ENCODE assay signal across 1 cellular context in genomic region chr14:49767473-49768300, GRCh38.
A peak's percentile ranks its signal among the peaks of the same experiment; 100 is the strongest.
TF ChIP-seq lines count a peak whose summit lies in the region.

KLHDC2 (plus strand) TSS chr14:49768153; CDS start chr14:49768469, 316 bp downstream.

TF ChIP-seq in HepG2, 621 proteins besides CTCF, POLR2A, EP300 and RAD21 (continued from another document and continues in another):
- TF ChIP-seq KMT2B (CRISPR knock-in tag; IDR thresholded peaks at IDR 0.05): peak; percentile 71
- TF ChIP-seq ZNF414 (CRISPR knock-in tag; IDR thresholded peaks at IDR 0.05): peak; percentile 80; the same call in 1 of the 2 replicates
- TF ChIP-seq, protein P1, sequence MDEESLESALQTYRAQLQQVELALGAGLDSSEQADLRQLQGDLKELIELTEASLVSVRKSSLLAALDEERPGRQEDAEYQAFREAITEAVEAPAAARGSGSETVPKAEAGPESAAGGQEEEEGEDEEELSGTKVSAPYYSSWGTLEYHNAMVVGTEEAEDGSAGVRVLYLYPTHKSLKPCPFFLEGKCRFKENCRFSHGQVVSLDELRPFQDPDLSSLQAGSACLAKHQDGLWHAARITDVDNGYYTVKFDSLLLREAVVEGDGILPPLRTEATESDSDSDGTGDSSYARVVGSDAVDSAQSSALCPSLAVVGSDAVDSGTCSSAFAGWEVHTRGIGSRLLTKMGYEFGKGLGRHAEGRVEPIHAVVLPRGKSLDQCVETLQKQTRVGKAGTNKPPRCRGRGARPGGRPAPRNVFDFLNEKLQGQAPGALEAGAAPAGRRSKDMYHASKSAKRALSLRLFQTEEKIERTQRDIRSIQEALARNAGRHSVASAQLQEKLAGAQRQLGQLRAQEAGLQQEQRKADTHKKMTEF (CRISPR knock-in tag; IDR thresholded peaks at IDR 0.05): peak; percentile 38; the same call in 1 of the 2 replicates
- TF ChIP-seq BRD4 (CRISPR knock-in tag; IDR thresholded peaks at IDR 0.05): no peak
- peak; percentile 95 for TF ChIP-seq SPEN (CRISPR knock-in tag; IDR thresholded peaks at IDR 0.05; ENCODE audit: low read depth)
- peak; percentile 65; the same call in 1 of the 2 replicates for TF ChIP-seq SALL2 (CRISPR knock-in tag; IDR thresholded peaks at IDR 0.05)
- TF ChIP-seq DMAP1 (CRISPR knock-in tag; IDR thresholded peaks at IDR 0.05): peak; percentile 74
- TF ChIP-seq, protein P2, sequence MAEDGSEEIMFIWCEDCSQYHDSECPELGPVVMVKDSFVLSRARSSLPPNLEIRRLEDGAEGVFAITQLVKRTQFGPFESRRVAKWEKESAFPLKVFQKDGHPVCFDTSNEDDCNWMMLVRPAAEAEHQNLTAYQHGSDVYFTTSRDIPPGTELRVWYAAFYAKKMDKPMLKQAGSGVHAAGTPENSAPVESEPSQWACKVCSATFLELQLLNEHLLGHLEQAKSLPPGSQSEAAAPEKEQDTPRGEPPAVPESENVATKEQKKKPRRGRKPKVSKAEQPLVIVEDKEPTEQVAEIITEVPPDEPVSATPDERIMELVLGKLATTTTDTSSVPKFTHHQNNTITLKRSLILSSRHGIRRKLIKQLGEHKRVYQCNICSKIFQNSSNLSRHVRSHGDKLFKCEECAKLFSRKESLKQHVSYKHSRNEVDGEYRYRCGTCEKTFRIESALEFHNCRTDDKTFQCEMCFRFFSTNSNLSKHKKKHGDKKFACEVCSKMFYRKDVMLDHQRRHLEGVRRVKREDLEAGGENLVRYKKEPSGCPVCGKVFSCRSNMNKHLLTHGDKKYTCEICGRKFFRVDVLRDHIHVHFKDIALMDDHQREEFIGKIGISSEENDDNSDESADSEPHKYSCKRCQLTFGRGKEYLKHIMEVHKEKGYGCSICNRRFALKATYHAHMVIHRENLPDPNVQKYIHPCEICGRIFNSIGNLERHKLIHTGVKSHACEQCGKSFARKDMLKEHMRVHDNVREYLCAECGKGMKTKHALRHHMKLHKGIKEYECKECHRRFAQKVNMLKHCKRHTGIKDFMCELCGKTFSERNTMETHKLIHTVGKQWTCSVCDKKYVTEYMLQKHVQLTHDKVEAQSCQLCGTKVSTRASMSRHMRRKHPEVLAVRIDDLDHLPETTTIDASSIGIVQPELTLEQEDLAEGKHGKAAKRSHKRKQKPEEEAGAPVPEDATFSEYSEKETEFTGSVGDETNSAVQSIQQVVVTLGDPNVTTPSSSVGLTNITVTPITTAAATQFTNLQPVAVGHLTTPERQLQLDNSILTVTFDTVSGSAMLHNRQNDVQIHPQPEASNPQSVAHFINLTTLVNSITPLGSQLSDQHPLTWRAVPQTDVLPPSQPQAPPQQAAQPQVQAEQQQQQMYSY (CRISPR knock-in tag; IDR thresholded peaks at IDR 0.05): peak; percentile 51; the same call in 1 of the 2 replicates
- TF ChIP-seq IRF9 (CRISPR knock-in tag; IDR thresholded peaks at IDR 0.05; ENCODE audit: borderline replicate concordance): peak; percentile 63
- TF ChIP-seq RFX5 (IDR thresholded peaks at IDR 0.05; ENCODE audit: low read depth, low read length): 0 out of 2 replicates have a peak, but pooled peaks have one; percentile 17
- no peak; the same call in 1 of the 2 replicates for TF ChIP-seq ZNF841 (CRISPR knock-in tag; IDR thresholded peaks at IDR 0.05; ENCODE audit: borderline replicate concordance)
- TF ChIP-seq ZMAT3 (CRISPR knock-in tag; conservative IDR thresholded peaks at IDR 0.05): peak; percentile 7; the same call in 1 of the 2 replicates
- TF ChIP-seq, protein P3, sequence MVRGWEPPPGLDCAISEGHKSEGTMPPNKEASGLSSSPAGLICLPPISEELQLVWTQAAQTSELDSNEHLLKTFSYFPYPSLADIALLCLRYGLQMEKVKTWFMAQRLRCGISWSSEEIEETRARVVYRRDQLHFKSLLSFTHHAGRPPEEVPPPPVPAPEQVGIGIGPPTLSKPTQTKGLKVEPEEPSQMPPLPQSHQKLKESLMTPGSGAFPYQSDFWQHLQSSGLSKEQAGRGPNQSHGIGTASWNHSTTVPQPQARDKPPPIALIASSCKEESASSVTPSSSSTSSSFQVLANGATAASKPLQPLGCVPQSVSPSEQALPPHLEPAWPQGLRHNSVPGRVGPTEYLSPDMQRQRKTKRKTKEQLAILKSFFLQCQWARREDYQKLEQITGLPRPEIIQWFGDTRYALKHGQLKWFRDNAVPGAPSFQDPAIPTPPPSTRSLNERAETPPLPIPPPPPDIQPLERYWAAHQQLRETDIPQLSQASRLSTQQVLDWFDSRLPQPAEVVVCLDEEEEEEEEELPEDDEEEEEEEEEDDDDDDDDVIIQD (CRISPR knock-in tag; IDR thresholded peaks at IDR 0.05; ENCODE audit: low read depth): no peak
- TF ChIP-seq NR2F1 (CRISPR knock-in tag; IDR thresholded peaks at IDR 0.05): no peak
- TF ChIP-seq SMAD3 (CRISPR knock-in tag; IDR thresholded peaks at IDR 0.05): peak; percentile 52; the same call in 1 of the 2 replicates
- TF ChIP-seq, protein P4, sequence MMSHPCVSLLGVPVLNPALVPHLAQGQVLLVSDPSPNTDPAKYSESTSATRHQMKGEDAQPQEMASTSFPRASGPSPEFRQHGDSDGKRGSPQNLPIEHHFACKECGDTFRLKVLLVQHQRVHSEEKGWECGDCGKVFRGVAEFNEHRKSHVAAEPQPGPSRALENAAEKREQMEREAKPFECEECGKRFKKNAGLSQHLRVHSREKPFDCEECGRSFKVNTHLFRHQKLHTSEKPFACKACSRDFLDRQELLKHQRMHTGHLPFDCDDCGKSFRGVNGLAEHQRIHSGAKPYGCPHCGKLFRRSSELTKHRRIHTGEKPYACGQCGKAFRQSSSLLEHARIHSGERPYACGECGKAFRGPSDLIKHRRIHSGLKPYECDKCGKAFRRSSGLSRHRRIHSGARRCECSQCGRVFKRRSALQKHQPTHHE (CRISPR knock-in tag; IDR thresholded peaks at IDR 0.05; ENCODE audit: borderline replicate concordance): peak; percentile 47; the same call in 1 of the 2 replicates
- TF ChIP-seq, protein P5, sequence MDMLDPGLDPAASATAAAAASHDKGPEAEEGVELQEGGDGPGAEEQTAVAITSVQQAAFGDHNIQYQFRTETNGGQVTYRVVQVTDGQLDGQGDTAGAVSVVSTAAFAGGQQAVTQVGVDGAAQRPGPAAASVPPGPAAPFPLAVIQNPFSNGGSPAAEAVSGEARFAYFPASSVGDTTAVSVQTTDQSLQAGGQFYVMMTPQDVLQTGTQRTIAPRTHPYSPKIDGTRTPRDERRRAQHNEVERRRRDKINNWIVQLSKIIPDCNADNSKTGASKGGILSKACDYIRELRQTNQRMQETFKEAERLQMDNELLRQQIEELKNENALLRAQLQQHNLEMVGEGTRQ (IDR thresholded peaks at IDR 0.05; ENCODE audit: low read depth, low read length): no peak
- TF ChIP-seq, protein P5 (CRISPR knock-in tag; IDR thresholded peaks at IDR 0.05; ENCODE audit: borderline replicate concordance): peak; percentile 42; the same call in 1 of the 2 replicates
- peak; percentile 73; the same call in 1 of the 2 replicates for TF ChIP-seq SP5 (CRISPR knock-in tag; IDR thresholded peaks at IDR 0.05; ENCODE audit: borderline replicate concordance, low read depth)
- TF ChIP-seq BCL3 (CRISPR knock-in tag; IDR thresholded peaks at IDR 0.05): no peak
- TF ChIP-seq ZMYM4 (CRISPR knock-in tag; IDR thresholded peaks at IDR 0.05): peak; percentile 98
- no peak for TF ChIP-seq TCF12 (IDR thresholded peaks at IDR 0.05)
- no peak for TF ChIP-seq TCF12 (CRISPR knock-in tag; IDR thresholded peaks at IDR 0.05)
- TF ChIP-seq GABPA (IDR thresholded peaks at IDR 0.05; ENCODE audit: low read depth, low read length): peak; percentile 93
- peak; percentile 85 for TF ChIP-seq GABPA (CRISPR knock-in tag; IDR thresholded peaks at IDR 0.05; ENCODE audit: low read depth)
- 0 out of 2 replicates have a peak, but pooled peaks have one; percentile 34 for TF ChIP-seq MTERF4 (CRISPR knock-in tag; IDR thresholded peaks at IDR 0.05)
- peak; percentile 25; the same call in 1 of the 2 replicates for TF ChIP-seq PHF21A (CRISPR knock-in tag; IDR thresholded peaks at IDR 0.05)
- no peak for TF ChIP-seq HOXA7 (CRISPR knock-in tag; IDR thresholded peaks at IDR 0.05)
- peak; percentile 56; the same call in 1 of the 2 replicates for TF ChIP-seq ZNF136 (CRISPR knock-in tag; IDR thresholded peaks at IDR 0.05; ENCODE audit: low read depth)
- no peak for TF ChIP-seq ZSCAN21 (CRISPR knock-in tag; IDR thresholded peaks at IDR 0.05; ENCODE audit: borderline replicate concordance)
- no peak for TF ChIP-seq SRF (IDR thresholded peaks at IDR 0.05; ENCODE audit: low read depth, low read length)
- TF ChIP-seq, protein P6, sequence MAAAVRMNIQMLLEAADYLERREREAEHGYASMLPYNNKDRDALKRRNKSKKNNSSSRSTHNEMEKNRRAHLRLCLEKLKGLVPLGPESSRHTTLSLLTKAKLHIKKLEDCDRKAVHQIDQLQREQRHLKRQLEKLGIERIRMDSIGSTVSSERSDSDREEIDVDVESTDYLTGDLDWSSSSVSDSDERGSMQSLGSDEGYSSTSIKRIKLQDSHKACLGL (CRISPR knock-in tag; IDR thresholded peaks at IDR 0.05): peak; percentile 62
- no peak for TF ChIP-seq CC2D1A (CRISPR knock-in tag; IDR thresholded peaks at IDR 0.05)
- TF ChIP-seq ZNF878 (CRISPR knock-in tag; IDR thresholded peaks at IDR 0.05): no peak
- no peak for TF ChIP-seq KDM2A (CRISPR knock-in tag; IDR thresholded peaks at IDR 0.05; ENCODE audit: borderline replicate concordance, low read depth)
- TF ChIP-seq HMG20B (CRISPR knock-in tag; conservative IDR thresholded peaks at IDR 0.05): no peak
- no peak; the same call in 1 of the 2 replicates for TF ChIP-seq ZNF788 (CRISPR knock-in tag; IDR thresholded peaks at IDR 0.05; ENCODE audit: borderline replicate concordance)
- no peak for TF ChIP-seq ZNF570 (CRISPR knock-in tag; IDR thresholded peaks at IDR 0.05; ENCODE audit: borderline replicate concordance)
- no peak for TF ChIP-seq ZNF253 (CRISPR knock-in tag; IDR thresholded peaks at IDR 0.05; ENCODE audit: borderline replicate concordance)
- peak; percentile 52; the same call in 1 of the 2 replicates for TF ChIP-seq ELF3 (CRISPR knock-in tag; IDR thresholded peaks at IDR 0.05)
- TF ChIP-seq ZNF709 (CRISPR knock-in tag; IDR thresholded peaks at IDR 0.05): 0 out of 2 replicates have a peak, but pooled peaks have one; percentile 5
- TF ChIP-seq ATF7-NPFF (CRISPR knock-in tag; IDR thresholded peaks at IDR 0.05; ENCODE audit: low read depth): peak; percentile 60; the same call in 1 of the 2 replicates
- TF ChIP-seq GATAD2A (CRISPR knock-in tag; IDR thresholded peaks at IDR 0.05): no peak; the same call in 1 of the 2 replicates
- TF ChIP-seq MEIS1 (CRISPR knock-in tag; IDR thresholded peaks at IDR 0.05; ENCODE audit: borderline replicate concordance): no peak; the same call in 1 of the 2 replicates
- TF ChIP-seq ZNF597 (CRISPR knock-in tag; IDR thresholded peaks at IDR 0.05): 0 out of 2 replicates have a peak, but pooled peaks have one; percentile 4
- TF ChIP-seq REPIN1 (CRISPR knock-in tag; IDR thresholded peaks at IDR 0.05; ENCODE audit: borderline replicate concordance, low read depth): no peak; the same call in 1 of the 2 replicates
- no peak for TF ChIP-seq ZNF44 (CRISPR knock-in tag; IDR thresholded peaks at IDR 0.05)
- TF ChIP-seq ZBTB20 (CRISPR knock-in tag; IDR thresholded peaks at IDR 0.05; ENCODE audit: borderline replicate concordance, low read depth): no peak; the same call in 1 of the 2 replicates
- peak; percentile 56 for TF ChIP-seq TAF1 (CRISPR knock-in tag; IDR thresholded peaks at IDR 0.05)
- peak; percentile 85 for TF ChIP-seq THAP11 (CRISPR knock-in tag; IDR thresholded peaks at IDR 0.05)
- no peak for TF ChIP-seq AGO2 (optimal IDR thresholded peaks at IDR 0.05; ENCODE audit: low read depth, low read length)
- TF ChIP-seq ZNF484 (CRISPR knock-in tag; IDR thresholded peaks at IDR 0.05; ENCODE audit: borderline replicate concordance, low read depth): no peak
- no peak for TF ChIP-seq ZNF7 (CRISPR knock-in tag; IDR thresholded peaks at IDR 0.05)
- peak; percentile 9 for TF ChIP-seq ELF1 (CRISPR knock-in tag; IDR thresholded peaks at IDR 0.05)
